9 cellular contexts compared by ENCODE assay signal in the genomic region with DNA sequence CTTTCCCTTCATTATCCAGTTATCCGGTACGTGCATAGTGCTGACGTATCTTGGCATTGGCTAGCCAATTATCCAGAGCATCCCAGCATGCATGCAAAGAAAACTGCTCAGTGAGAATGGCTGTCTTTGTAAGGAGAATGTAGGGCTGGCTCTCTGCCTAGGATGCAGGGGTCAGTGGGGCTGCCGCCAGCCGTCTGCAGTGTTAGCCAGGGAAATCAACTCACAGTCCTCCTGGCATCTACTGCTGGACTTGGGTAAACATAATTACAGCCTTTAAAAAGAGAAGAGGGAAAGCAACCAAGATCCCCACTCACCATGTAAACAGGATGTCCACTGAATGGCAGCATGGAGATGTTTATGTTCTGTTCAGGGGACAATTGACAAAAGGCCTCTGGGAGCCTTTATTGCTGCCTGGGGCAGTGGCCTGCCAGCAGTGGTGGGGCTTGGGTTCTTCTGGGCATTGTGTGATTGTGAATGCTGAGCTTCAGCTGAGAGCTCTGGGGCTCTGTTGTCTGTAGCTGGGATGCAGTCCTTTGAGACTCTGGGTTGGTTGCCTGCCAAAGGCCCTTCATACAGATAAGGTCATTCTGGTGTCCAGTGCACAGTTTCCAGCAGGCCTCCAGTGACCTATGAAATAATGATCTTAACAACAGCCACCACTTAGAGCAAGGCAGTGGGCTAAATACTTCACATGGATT.
DNase-seq lines count a peak whose midpoint lies in the region; ATAC-seq and TF ChIP-seq lines count a peak whose summit lies in the region.
"Had no signal": no experiment of that assay in that cellular context is flagged by ENCODE, and none has a peak within 500 bp of the region (broad histone marks: within the 10 kb centered on the region; RNA-seq: fewer than 3 reads in every experiment).

No MANE protein-coding gene starts in this region.

- no peak for TF ChIP-seq CTCF in heart left ventricle (IDR thresholded peaks at IDR 0.05)
- no peak for TF ChIP-seq CTCF in retinal pigment epithelial cell (conservative IDR thresholded peaks at IDR 0.05; ENCODE audit: low read depth, low read length)

- peaks cover 10% of the 10 kb centered on the region for H3K4me1 ChIP-seq in SJSA1 (replicated peaks)
- H3K4me1 ChIP-seq in heart left ventricle, result peaks cover 0 to 20% (median 11%) of the 10 kb centered on the region in 12 donors

- ATAC-seq in heart left ventricle (peak; percentile 64 to 91 (median 84)), HG02610 (IDR thresholded peaks at IDR 0.05; ENCODE audit: unreplicated experiment) (no peak), HG03342 (IDR thresholded peaks at IDR 0.05; ENCODE audit: unreplicated experiment) (no peak)

- TF ChIP-seq POLR2A in heart left ventricle (IDR thresholded peaks at IDR 0.05), result no peak

- H3K27ac ChIP-seq in SJSA1 (no peak overlapping the region), heart left ventricle (peak overlapping the region in 4 of 12 donors; percentile 3 to 34 (median 13))

- H3K9me3 ChIP-seq in SJSA1 (replicated peaks) (no peaks in the 10 kb centered on the region), heart left ventricle (no peaks in the 10 kb centered on the region)

- intact Hi-C loops in heart left ventricle (cut with DNase I), result no loop called here

- H3K4me3 ChIP-seq in SJSA1 (no peak overlapping the region), heart left ventricle (no peak overlapping the region), retinal pigment epithelial cell (ENCODE audit: low read length) (no peak overlapping the region)

- no peaks in the 10 kb centered on the region for H3K27me3 ChIP-seq in SJSA1 (replicated peaks)
- no peaks in the 10 kb centered on the region for H3K27me3 ChIP-seq in heart left ventricle

- WGBS in heart left ventricle, 4 donors, result 1 to 17% (median 5%) methylated on average over 5 of the region's 5 CpGs

- H3K36me3 ChIP-seq in SJSA1 (no peaks in the 10 kb centered on the region), heart left ventricle (no peaks in the 10 kb centered on the region)

- DNase-seq in LHCN-M2 (ENCODE audit: low read depth) (peak; percentile 54), SJSA1 (ENCODE audit: low read depth in 1 of 2, low spot score in 2 of 2) (peak; percentile 59 to 77), heart left ventricle (peak in 4 of 5 donors; percentile 49 to 82 (median 59)), retinal pigment epithelial cell (ENCODE audit: low read depth) (peak; percentile 81), iPS-NIHi7 (ENCODE audit: extremely low spot score) (no peak), NCI-H2171 (lab: John Stamatoyannopoulos, UW) (no peak)
- DNase-seq: MV-4-11 had no signal

Comparison
In these comparisons a context has a peak if more than half of its experiments do, and no peak if none do; other contexts are left out.
1. DNase-seq: peak in LHCN-M2 (single experiment), SJSA1 (2 of 2), heart left ventricle (4 of 5) and retinal pigment epithelial cell (single experiment); none in iPS-NIHi7 (single experiment) and NCI-H2171 (single experiment).
2. ATAC-seq: peak in heart left ventricle (4 of 4); none in HG02610 (single experiment) and HG03342 (single experiment).